28 cellular contexts compared by ENCODE assay signal in genomic region chr19:40457048-40457447, GRCh38.
"Had no signal": no experiment of that assay in that cellular context is flagged by ENCODE, and none has a peak within 500 bp of the region (broad histone marks: within the 10 kb centered on the region; RNA-seq: fewer than 3 reads in every experiment).

No MANE protein-coding gene starts in this region.

- H3K9me3 Mint-ChIP-seq: activated CD4-positive, alpha-beta memory T cell treated with anti-CD3 and anti-CD28 coated beads for 36 hours; activated CD4-positive, alpha-beta T cell treated with anti-CD3 and anti-CD28 coated beads, Interleukin-2, amount 10 ng/mL, durations not matched to agents 24 days and 14 days; activated naive CD4-positive, alpha-beta T cell treated with anti-CD3 and anti-CD28 coated beads for 36 hours; activated naive CD4-positive, alpha-beta T cell treated with anti-CD3 and anti-CD28 coated beads, Interleukin-2, amount 50 U/mL, for 24 hours; activated naive CD8-positive, alpha-beta T cell treated with anti-CD3 and anti-CD28 coated beads for 36 hours; activated naive CD8-positive, alpha-beta T cell treated with anti-CD3 and anti-CD28 coated beads, Interleukin-2, amount 50 U/mL, for 24 hours; activated T-helper 1 cell treated with anti-CD3 and anti-CD28 coated beads, Interleukin-12 subunit alpha, Interleukin-12 subunit beta, Interleukin-2, Interleukin-4 antibody, amounts not matched to agents 30 ng/mL and 10 ng/mL and 1 ng/mL, durations not matched to agents 14 hours and 24 hours and 36 hours; activated T-helper 2 cell treated with anti-CD3 and anti-CD28 coated beads, Interferon-gamma antibody, Interleukin-2, Interleukin-4, amounts not matched to agents 10 μg/mL and 5 μg/mL and 100 μg/mL, durations not matched to agents 14 hours and 24 hours and 36 hours had no signal

- H3K36me3 Mint-ChIP-seq: activated CD4-positive, alpha-beta memory T cell treated with anti-CD3 and anti-CD28 coated beads for 36 hours; activated CD8-positive, alpha-beta memory T cell treated with anti-CD3 and anti-CD28 coated beads, Interleukin-2, amount 10 ng/mL, durations not matched to agents 7 days and 5 days; activated naive CD4-positive, alpha-beta T cell treated with anti-CD3 and anti-CD28 coated beads, Interleukin-2, amount 50 U/mL, for 24 hours; activated naive CD8-positive, alpha-beta T cell treated with anti-CD3 and anti-CD28 coated beads for 36 hours had no signal

- H3K27ac Mint-ChIP-seq: activated CD4-positive, alpha-beta memory T cell treated with anti-CD3 and anti-CD28 coated beads for 36 hours; activated CD4-positive, alpha-beta T cell treated with anti-CD3 and anti-CD28 coated beads for 36 hours; activated CD4-positive, alpha-beta T cell treated with anti-CD3 and anti-CD28 coated beads, Interleukin-2, amount 10 ng/mL, durations not matched to agents 24 days and 14 days; activated CD8-positive, alpha-beta memory T cell treated with anti-CD3 and anti-CD28 coated beads, Interleukin-2, amount 10 ng/mL, durations not matched to agents 7 days and 5 days; activated CD8-positive, alpha-beta T cell treated with anti-CD3 and anti-CD28 coated beads, Interleukin-2, amount 10 ng/mL, durations not matched to agents 7 days and 5 days; activated naive CD4-positive, alpha-beta T cell treated with anti-CD3 and anti-CD28 coated beads for 36 hours; activated naive CD4-positive, alpha-beta T cell treated with anti-CD3 and anti-CD28 coated beads, Interleukin-2, amount 50 U/mL, for 24 hours; activated naive CD8-positive, alpha-beta T cell treated with anti-CD3 and anti-CD28 coated beads for 36 hours; activated naive CD8-positive, alpha-beta T cell treated with anti-CD3 and anti-CD28 coated beads, Interleukin-2, amount 50 U/mL, for 24 hours; activated T-helper 1 cell treated with anti-CD3 and anti-CD28 coated beads, Interleukin-12 subunit alpha, Interleukin-12 subunit beta, Interleukin-2, Interleukin-4 antibody, amounts not matched to agents 30 ng/mL and 10 ng/mL and 1 ng/mL, durations not matched to agents 14 hours and 24 hours and 36 hours; activated T-helper 2 cell treated with anti-CD3 and anti-CD28 coated beads, Interferon-gamma antibody, Interleukin-2, Interleukin-4, amounts not matched to agents 10 μg/mL and 5 μg/mL and 100 μg/mL, durations not matched to agents 14 hours and 24 hours and 36 hours had no signal

- H3K27me3 Mint-ChIP-seq: activated CD4-positive, alpha-beta memory T cell treated with anti-CD3 and anti-CD28 coated beads for 36 hours; activated CD4-positive, alpha-beta T cell treated with anti-CD3 and anti-CD28 coated beads for 36 hours; activated CD4-positive, alpha-beta T cell treated with anti-CD3 and anti-CD28 coated beads, Interleukin-2, amount 10 ng/mL, durations not matched to agents 24 days and 14 days; activated CD8-positive, alpha-beta memory T cell treated with anti-CD3 and anti-CD28 coated beads, Interleukin-2, amount 10 ng/mL, durations not matched to agents 7 days and 5 days; activated naive CD4-positive, alpha-beta T cell treated with anti-CD3 and anti-CD28 coated beads, Interleukin-2, amount 50 U/mL, for 24 hours; activated naive CD8-positive, alpha-beta T cell treated with anti-CD3 and anti-CD28 coated beads for 36 hours; activated naive CD8-positive, alpha-beta T cell treated with anti-CD3 and anti-CD28 coated beads, Interleukin-2, amount 50 U/mL, for 24 hours had no signal

- H3K4me1 Mint-ChIP-seq: activated CD4-positive, alpha-beta T cell treated with anti-CD3 and anti-CD28 coated beads for 36 hours; activated CD4-positive, alpha-beta T cell treated with anti-CD3 and anti-CD28 coated beads, Interleukin-2, amount 10 ng/mL, durations not matched to agents 24 days and 14 days; activated CD8-positive, alpha-beta memory T cell treated with anti-CD3 and anti-CD28 coated beads, Interleukin-2, amount 10 ng/mL, durations not matched to agents 7 days and 5 days; activated naive CD8-positive, alpha-beta T cell treated with anti-CD3 and anti-CD28 coated beads for 36 hours had no signal

- H3K4me3 Mint-ChIP-seq: activated CD4-positive, alpha-beta memory T cell treated with anti-CD3 and anti-CD28 coated beads for 36 hours; activated CD4-positive, alpha-beta T cell treated with anti-CD3 and anti-CD28 coated beads for 36 hours; activated CD4-positive, alpha-beta T cell treated with anti-CD3 and anti-CD28 coated beads, Interleukin-2, amount 10 ng/mL, durations not matched to agents 24 days and 14 days; activated CD8-positive, alpha-beta memory T cell treated with anti-CD3 and anti-CD28 coated beads, Interleukin-2, amount 10 ng/mL, durations not matched to agents 7 days and 5 days; activated CD8-positive, alpha-beta T cell treated with anti-CD3 and anti-CD28 coated beads, Interleukin-2, amount 10 ng/mL, durations not matched to agents 7 days and 5 days; activated naive CD4-positive, alpha-beta T cell treated with anti-CD3 and anti-CD28 coated beads for 36 hours; activated naive CD4-positive, alpha-beta T cell treated with anti-CD3 and anti-CD28 coated beads, Interleukin-2, amount 50 U/mL, for 24 hours; activated naive CD8-positive, alpha-beta T cell treated with anti-CD3 and anti-CD28 coated beads for 36 hours; activated naive CD8-positive, alpha-beta T cell treated with anti-CD3 and anti-CD28 coated beads, Interleukin-2, amount 50 U/mL, for 24 hours; activated T-helper 1 cell treated with anti-CD3 and anti-CD28 coated beads, Interleukin-12 subunit alpha, Interleukin-12 subunit beta, Interleukin-2, Interleukin-4 antibody, amounts not matched to agents 30 ng/mL and 10 ng/mL and 1 ng/mL, durations not matched to agents 14 hours and 24 hours and 36 hours had no signal

- H3K27ac ChIP-seq: adrenal gland, body of pancreas had no signal

- DNase-seq: activated CD4-positive, alpha-beta memory T cell treated with anti-CD3 and anti-CD28 coated beads for 36 hours; activated CD4-positive, alpha-beta T cell treated with anti-CD3 and anti-CD28 coated beads for 36 hours; activated CD4-positive, alpha-beta T cell treated with anti-CD3 and anti-CD28 coated beads, Interleukin-2, amount 10 ng/mL, durations not matched to agents 24 days and 14 days; activated CD4-positive, CD25-positive, alpha-beta regulatory T cell; activated CD4-positive, CD25-positive, alpha-beta regulatory T cell treated with anti-CD3 and anti-CD28 coated beads, Interleukin-2, amount 50 U/mL, for 72 hours; activated CD8-positive, alpha-beta memory T cell treated with anti-CD3 and anti-CD28 coated beads, Interleukin-2, amount 10 ng/mL, durations not matched to agents 7 days and 5 days; activated CD8-positive, alpha-beta memory T cell treated with anti-CD3 and anti-CD28 coated beads, Interleukin-2, amount 50 U/mL, for 4 hours; activated CD8-positive, alpha-beta T cell treated with anti-CD3 and anti-CD28 coated beads, Interleukin-2, amount 10 ng/mL, durations not matched to agents 7 days and 5 days; activated effector memory CD4-positive, alpha-beta T cell treated with anti-CD3 and anti-CD28 coated beads, Interleukin-2, amount 50 U/mL, for 16 hours; activated naive CD4-positive, alpha-beta T cell treated with anti-CD3 and anti-CD28 coated beads for 36 hours; activated naive CD8-positive, alpha-beta T cell treated with anti-CD3 and anti-CD28 coated beads for 36 hours; activated naive CD8-positive, alpha-beta T cell treated with anti-CD3 and anti-CD28 coated beads, Interleukin-2, amount 50 U/mL, for 24 hours; activated T-cell treated with anti-CD3 and anti-CD28 coated beads, Interleukin-2, amount 50 U/mL, for 1 hour; activated T-cell treated with anti-CD3 and anti-CD28 coated beads, Interleukin-2, amount 50 U/mL, for 48 hours; adrenal gland; amygdala; aorta; body of pancreas; caudate nucleus; cortex of kidney; effector CD8-positive, alpha-beta T cell; foreskin fibroblast; head of caudate nucleus; T-helper 2 cell had no signal

- ATAC-seq: activated CD4-positive, alpha-beta T cell treated with anti-CD3 and anti-CD28 coated beads for 36 hours; activated CD8-positive, alpha-beta memory T cell treated with anti-CD3 and anti-CD28 coated beads, Interleukin-2, amount 10 ng/mL, durations not matched to agents 7 days and 5 days; activated CD8-positive, alpha-beta T cell treated with anti-CD3 and anti-CD28 coated beads, Interleukin-2, amount 10 ng/mL, durations not matched to agents 7 days and 5 days; activated naive CD8-positive, alpha-beta T cell treated with anti-CD3 and anti-CD28 coated beads, Interleukin-2, amount 50 U/mL, for 24 hours; body of pancreas; esophagus mucosa had no signal
